ENCODE assay signal across 1 cellular context in the genomic region with DNA sequence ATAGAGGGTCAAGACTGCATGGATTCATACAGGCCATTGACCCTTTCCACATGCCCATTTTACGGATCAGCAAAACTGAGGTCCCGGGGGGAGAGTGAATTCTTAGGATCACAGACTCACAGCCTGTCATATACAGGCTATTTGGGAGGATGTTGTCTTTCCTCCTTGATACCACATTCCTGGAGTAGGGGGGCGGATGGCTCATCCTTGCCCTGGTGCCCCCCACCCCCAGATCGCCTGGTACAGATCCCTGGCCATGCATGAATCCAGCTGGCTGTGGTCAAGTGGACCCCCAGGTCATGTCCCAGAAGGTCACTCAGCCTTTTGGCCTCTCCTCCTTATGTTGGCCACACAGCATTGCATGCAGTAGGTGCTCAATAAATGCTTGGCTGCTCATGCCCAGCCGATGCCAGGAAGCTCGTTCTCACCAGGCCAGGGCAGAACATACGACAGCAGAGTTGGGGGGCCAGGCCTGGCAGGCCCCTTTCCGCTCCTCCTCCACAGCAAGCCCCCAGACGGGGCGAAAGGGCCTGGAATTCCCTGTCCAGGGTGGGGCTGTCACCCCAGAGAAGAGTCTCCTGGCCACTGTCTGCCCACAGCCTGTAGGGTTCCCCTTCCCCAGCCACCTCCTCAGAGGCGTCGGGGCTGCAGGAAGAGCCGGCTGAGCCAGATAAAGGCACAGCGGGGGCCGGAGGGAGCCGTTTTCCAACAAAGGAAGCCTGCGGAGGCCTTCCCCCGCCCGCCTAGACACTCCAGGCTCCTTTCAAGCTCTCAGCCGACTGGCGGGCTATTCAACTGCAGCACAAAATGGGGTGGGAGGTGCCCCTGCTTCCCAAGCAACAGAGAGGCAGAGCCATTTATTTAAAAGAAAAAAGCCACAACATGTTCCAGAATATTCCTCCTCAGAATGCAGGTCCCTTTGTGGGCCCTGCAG.
TF ChIP-seq lines count a peak whose summit lies in the region.

No MANE protein-coding gene starts in this region.

TF ChIP-seq in K562, 482 proteins besides CTCF, POLR2A, EP300 and RAD21 (continued from another document and continues in another):
- TF ChIP-seq MEF2D (tag; conservative IDR thresholded peaks at IDR 0.05; ENCODE audit: low read depth) (no peak), ZBTB17 (CRISPR knock-in tag; IDR thresholded peaks at IDR 0.05) (peak; percentile 28; the same call in 1 of the 2 replicates), ZNF695 (CRISPR knock-in tag; IDR thresholded peaks at IDR 0.05) (no peak), BACH1 (tag; IDR thresholded peaks at IDR 0.05) (no peak), KDM2B (CRISPR knock-in tag; IDR thresholded peaks at IDR 0.05) (no peak), ZNF23 (CRISPR knock-in tag; IDR thresholded peaks at IDR 0.05) (no peak), FOXJ2 (tag; IDR thresholded peaks at IDR 0.05) (no peak), TEAD2 (tag; IDR thresholded peaks at IDR 0.05) (no peak), ELF2 (CRISPR knock-in tag; IDR thresholded peaks at IDR 0.05) (no peak), GATAD2A (IDR thresholded peaks at IDR 0.05) (peak; percentile 79), TFAM (CRISPR knock-in tag; conservative IDR thresholded peaks at IDR 0.05) (no peak), HDAC1 (IDR thresholded peaks at IDR 0.05) (peak; percentile 33 to 65; a peak in 2 of 4 replicates), CC2D1A (IDR thresholded peaks at IDR 0.05) (0 out of 2 replicates have a peak, but pooled peaks have one; percentile 17), BHLHE40 (IDR thresholded peaks at IDR 0.05; ENCODE audit: low read length) (0 out of 2 replicates have a peak, but pooled peaks have one; percentile 2), PRMT5 (CRISPR knock-in tag; IDR thresholded peaks at IDR 0.05) (no peak), ETV1 (tag; conservative IDR thresholded peaks at IDR 0.05; ENCODE audit: low read depth) (peak; percentile 75), SMC3 (conservative IDR thresholded peaks at IDR 0.05; ENCODE audit: insufficient read depth, low read depth, low read length) (no peak), ZNF274 (IDR thresholded peaks at IDR 0.05; ENCODE audit: borderline replicate concordance, low read depth, low read length) (no peak), ZNF589 (CRISPR knock-in tag; IDR thresholded peaks at IDR 0.05; ENCODE audit: low read depth) (no peak), GTF2A2 (tag; IDR thresholded peaks at IDR 0.05) (no peak), ZNF583 (CRISPR knock-in tag; IDR thresholded peaks at IDR 0.05) (no peak), ZSCAN32 (CRISPR knock-in tag; IDR thresholded peaks at IDR 0.05) (no peak), RBFOX2 (IDR thresholded peaks at IDR 0.05; ENCODE audit: low read depth, low read length) (peak; percentile 49), SRSF1 (IDR thresholded peaks at IDR 0.05; ENCODE audit: low read depth, low read length) (no peak), ZNF79 (CRISPR knock-in tag; IDR thresholded peaks at IDR 0.05; ENCODE audit: low read depth) (no peak; the same call in 1 of the 2 replicates), RBM39 (optimal IDR thresholded peaks at IDR 0.05; ENCODE audit: low read depth, low read length) (peak; percentile 77), SMARCA4 (IDR thresholded peaks at IDR 0.05) (peak; percentile 70), MBD2 (IDR thresholded peaks at IDR 0.05; ENCODE audit: borderline replicate concordance, low read depth) (peak; percentile 61; the same call in 1 of the 2 replicates), EP400 (IDR thresholded peaks at IDR 0.05) (no peak), PHF8 (IDR thresholded peaks at IDR 0.05; ENCODE audit: borderline replicate concordance, low read length) (peak; percentile 27; the same call in 1 of the 2 replicates), KAT8 (IDR thresholded peaks at IDR 0.05; ENCODE audit: low read depth) (no peak), PTRF (tag; IDR thresholded peaks at IDR 0.05) (no peak), ZBTB8A (IDR thresholded peaks at IDR 0.05; ENCODE audit: partially characterized antibody) (no peak), RCOR1 (IDR thresholded peaks at IDR 0.05; ENCODE audit: borderline replicate concordance in 1 of 2, low read depth in 2 of 2, low read length in 2 of 2) (peak in 1 of 2 experiments; percentile 93; a peak in 2 of 4 replicates), PHF20 (IDR thresholded peaks at IDR 0.05; ENCODE audit: partially characterized antibody) (peak; percentile 71), ZNF41 (CRISPR knock-in tag; conservative IDR thresholded peaks at IDR 0.05) (no peak)
- TF ChIP-seq, protein P1, sequence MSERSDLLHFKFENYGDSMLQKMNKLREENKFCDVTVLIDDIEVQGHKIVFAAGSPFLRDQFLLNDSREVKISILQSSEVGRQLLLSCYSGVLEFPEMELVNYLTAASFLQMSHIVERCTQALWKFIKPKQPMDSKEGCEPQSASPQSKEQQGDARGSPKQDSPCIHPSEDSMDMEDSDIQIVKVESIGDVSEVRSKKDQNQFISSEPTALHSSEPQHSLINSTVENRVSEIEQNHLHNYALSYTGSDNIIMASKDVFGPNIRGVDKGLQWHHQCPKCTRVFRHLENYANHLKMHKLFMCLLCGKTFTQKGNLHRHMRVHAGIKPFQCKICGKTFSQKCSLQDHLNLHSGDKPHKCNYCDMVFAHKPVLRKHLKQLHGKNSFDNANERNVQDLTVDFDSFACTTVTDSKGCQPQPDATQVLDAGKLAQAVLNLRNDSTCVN (CRISPR knock-in tag; IDR thresholded peaks at IDR 0.05), result no peak
- TF ChIP-seq, protein P2, sequence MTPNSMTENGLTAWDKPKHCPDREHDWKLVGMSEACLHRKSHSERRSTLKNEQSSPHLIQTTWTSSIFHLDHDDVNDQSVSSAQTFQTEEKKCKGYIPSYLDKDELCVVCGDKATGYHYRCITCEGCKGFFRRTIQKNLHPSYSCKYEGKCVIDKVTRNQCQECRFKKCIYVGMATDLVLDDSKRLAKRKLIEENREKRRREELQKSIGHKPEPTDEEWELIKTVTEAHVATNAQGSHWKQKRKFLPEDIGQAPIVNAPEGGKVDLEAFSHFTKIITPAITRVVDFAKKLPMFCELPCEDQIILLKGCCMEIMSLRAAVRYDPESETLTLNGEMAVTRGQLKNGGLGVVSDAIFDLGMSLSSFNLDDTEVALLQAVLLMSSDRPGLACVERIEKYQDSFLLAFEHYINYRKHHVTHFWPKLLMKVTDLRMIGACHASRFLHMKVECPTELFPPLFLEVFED (CRISPR knock-in tag; conservative IDR thresholded peaks at IDR 0.05), result no peak
- TF ChIP-seq, protein P3, sequence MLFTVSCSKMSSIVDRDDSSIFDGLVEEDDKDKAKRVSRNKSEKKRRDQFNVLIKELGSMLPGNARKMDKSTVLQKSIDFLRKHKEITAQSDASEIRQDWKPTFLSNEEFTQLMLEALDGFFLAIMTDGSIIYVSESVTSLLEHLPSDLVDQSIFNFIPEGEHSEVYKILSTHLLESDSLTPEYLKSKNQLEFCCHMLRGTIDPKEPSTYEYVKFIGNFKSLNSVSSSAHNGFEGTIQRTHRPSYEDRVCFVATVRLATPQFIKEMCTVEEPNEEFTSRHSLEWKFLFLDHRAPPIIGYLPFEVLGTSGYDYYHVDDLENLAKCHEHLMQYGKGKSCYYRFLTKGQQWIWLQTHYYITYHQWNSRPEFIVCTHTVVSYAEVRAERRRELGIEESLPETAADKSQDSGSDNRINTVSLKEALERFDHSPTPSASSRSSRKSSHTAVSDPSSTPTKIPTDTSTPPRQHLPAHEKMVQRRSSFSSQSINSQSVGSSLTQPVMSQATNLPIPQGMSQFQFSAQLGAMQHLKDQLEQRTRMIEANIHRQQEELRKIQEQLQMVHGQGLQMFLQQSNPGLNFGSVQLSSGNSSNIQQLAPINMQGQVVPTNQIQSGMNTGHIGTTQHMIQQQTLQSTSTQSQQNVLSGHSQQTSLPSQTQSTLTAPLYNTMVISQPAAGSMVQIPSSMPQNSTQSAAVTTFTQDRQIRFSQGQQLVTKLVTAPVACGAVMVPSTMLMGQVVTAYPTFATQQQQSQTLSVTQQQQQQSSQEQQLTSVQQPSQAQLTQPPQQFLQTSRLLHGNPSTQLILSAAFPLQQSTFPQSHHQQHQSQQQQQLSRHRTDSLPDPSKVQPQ (CRISPR knock-in tag; IDR thresholded peaks at IDR 0.05; ENCODE audit: borderline replicate concordance), result no peak
- TF ChIP-seq, protein P4, sequence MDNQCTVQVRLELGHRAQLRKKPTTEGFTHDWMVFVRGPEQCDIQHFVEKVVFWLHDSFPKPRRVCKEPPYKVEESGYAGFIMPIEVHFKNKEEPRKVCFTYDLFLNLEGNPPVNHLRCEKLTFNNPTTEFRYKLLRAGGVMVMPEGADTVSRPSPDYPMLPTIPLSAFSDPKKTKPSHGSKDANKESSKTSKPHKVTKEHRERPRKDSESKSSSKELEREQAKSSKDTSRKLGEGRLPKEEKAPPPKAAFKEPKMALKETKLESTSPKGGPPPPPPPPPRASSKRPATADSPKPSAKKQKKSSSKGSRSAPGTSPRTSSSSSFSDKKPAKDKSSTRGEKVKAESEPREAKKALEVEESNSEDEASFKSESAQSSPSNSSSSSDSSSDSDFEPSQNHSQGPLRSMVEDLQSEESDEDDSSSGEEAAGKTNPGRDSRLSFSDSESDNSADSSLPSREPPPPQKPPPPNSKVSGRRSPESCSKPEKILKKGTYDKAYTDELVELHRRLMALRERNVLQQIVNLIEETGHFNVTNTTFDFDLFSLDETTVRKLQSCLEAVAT (IDR thresholded peaks at IDR 0.05), result no peak
- TF ChIP-seq, protein P5, sequence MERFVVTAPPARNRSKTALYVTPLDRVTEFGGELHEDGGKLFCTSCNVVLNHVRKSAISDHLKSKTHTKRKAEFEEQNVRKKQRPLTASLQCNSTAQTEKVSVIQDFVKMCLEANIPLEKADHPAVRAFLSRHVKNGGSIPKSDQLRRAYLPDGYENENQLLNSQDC (CRISPR knock-in tag; IDR thresholded peaks at IDR 0.05), result no peak
- TF ChIP-seq, protein P6, sequence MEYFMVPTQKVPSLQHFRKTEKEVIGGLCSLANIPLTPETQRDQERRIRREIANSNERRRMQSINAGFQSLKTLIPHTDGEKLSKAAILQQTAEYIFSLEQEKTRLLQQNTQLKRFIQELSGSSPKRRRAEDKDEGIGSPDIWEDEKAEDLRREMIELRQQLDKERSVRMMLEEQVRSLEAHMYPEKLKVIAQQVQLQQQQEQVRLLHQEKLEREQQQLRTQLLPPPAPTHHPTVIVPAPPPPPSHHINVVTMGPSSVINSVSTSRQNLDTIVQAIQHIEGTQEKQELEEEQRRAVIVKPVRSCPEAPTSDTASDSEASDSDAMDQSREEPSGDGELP (CRISPR knock-in tag; IDR thresholded peaks at IDR 0.05; ENCODE audit: borderline replicate concordance), result peak; percentile 84
- TF ChIP-seq, protein P7, sequence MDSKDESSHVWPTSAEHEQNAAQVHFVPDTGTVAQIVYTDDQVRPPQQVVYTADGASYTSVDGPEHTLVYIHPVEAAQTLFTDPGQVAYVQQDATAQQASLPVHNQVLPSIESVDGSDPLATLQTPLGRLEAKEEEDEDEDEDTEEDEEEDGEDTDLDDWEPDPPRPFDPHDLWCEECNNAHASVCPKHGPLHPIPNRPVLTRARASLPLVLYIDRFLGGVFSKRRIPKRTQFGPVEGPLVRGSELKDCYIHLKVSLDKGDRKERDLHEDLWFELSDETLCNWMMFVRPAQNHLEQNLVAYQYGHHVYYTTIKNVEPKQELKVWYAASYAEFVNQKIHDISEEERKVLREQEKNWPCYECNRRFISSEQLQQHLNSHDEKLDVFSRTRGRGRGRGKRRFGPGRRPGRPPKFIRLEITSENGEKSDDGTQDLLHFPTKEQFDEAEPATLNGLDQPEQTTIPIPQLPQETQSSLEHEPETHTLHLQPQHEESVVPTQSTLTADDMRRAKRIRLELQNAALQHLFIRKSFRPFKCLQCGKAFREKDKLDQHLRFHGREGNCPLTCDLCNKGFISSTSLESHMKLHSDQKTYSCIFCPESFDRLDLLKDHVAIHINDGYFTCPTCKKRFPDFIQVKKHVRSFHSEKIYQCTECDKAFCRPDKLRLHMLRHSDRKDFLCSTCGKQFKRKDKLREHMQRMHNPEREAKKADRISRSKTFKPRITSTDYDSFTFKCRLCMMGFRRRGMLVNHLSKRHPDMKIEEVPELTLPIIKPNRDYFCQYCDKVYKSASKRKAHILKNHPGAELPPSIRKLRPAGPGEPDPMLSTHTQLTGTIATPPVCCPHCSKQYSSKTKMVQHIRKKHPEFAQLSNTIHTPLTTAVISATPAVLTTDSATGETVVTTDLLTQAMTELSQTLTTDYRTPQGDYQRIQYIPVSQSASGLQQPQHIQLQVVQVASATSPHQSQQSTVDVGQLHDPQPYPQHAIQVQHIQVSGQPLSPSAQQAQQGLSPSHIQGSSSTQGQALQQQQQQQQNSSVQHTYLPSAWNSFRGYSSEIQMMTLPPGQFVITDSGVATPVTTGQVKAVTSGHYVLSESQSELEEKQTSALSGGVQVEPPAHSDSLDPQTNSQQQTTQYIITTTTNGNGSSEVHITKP (IDR thresholded peaks at IDR 0.05; ENCODE audit: partially characterized antibody), result peak; percentile 98
- TF ChIP-seq, protein P8, sequence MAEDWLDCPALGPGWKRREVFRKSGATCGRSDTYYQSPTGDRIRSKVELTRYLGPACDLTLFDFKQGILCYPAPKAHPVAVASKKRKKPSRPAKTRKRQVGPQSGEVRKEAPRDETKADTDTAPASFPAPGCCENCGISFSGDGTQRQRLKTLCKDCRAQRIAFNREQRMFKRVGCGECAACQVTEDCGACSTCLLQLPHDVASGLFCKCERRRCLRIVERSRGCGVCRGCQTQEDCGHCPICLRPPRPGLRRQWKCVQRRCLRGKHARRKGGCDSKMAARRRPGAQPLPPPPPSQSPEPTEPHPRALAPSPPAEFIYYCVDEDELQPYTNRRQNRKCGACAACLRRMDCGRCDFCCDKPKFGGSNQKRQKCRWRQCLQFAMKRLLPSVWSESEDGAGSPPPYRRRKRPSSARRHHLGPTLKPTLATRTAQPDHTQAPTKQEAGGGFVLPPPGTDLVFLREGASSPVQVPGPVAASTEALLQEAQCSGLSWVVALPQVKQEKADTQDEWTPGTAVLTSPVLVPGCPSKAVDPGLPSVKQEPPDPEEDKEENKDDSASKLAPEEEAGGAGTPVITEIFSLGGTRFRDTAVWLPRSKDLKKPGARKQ (CRISPR knock-in tag; IDR thresholded peaks at IDR 0.05), result no peak
- TF ChIP-seq, protein P9, sequence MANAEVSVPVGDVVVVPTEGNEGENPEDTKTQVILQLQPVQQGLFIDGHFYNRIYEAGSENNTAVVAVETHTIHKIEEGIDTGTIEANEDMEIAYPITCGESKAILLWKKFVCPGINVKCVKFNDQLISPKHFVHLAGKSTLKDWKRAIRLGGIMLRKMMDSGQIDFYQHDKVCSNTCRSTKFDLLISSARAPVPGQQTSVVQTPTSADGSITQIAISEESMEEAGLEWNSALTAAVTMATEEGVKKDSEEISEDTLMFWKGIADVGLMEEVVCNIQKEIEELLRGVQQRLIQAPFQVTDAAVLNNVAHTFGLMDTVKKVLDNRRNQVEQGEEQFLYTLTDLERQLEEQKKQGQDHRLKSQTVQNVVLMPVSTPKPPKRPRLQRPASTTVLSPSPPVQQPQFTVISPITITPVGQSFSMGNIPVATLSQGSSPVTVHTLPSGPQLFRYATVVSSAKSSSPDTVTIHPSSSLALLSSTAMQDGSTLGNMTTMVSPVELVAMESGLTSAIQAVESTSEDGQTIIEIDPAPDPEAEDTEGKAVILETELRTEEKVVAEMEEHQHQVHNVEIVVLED (CRISPR knock-in tag; IDR thresholded peaks at IDR 0.05), result no peak
